8 cellular contexts compared by ENCODE assay signal in genomic region chr12:95116773-95117172, GRCh38. TPM values are rescaled to one million over a fixed set of nuclear protein-coding genes. Genes with fewer than 3 reads are reported as not detected.
DNase-seq lines count a peak whose midpoint lies in the region; ATAC-seq and TF ChIP-seq lines count a peak whose summit lies in the region.

No MANE protein-coding gene starts in this region.

- H3K4me1 Mint-ChIP-seq in GM23338, result peaks cover 32% of the 10 kb centered on the region

- no peak for TF ChIP-seq CTCF in GM23338 (conservative IDR thresholded peaks at IDR 0.05; ENCODE audit: low read depth in 2 of 2)
- no peak for TF ChIP-seq CTCF in Panc1 (IDR thresholded peaks at IDR 0.05)
- no peak for TF ChIP-seq CTCF in mucosa of descending colon (IDR thresholded peaks at IDR 0.05)
- TF ChIP-seq CTCF in suprapubic skin (IDR thresholded peaks at IDR 0.05), result no peak

- H3K9me3 ChIP-seq in Panc1 (ENCODE audit: control insufficient read depth, insufficient read depth, low read depth, low read length) (no peaks in the 10 kb centered on the region), mucosa of descending colon (no peaks in the 10 kb centered on the region), suprapubic skin (no peaks in the 10 kb centered on the region)

- peaks cover 29% of the 10 kb centered on the region for H3K4me1 ChIP-seq in GM23338 (ENCODE audit: insufficient read depth)
- peaks cover 20% of the 10 kb centered on the region for H3K4me1 ChIP-seq in Panc1 (ENCODE audit: control insufficient read depth, insufficient read depth, low read length)
- H3K4me1 ChIP-seq in mucosa of descending colon (ENCODE audit: low read depth), result no peaks in the 10 kb centered on the region
- peaks cover 27% of the 10 kb centered on the region for H3K4me1 ChIP-seq in suprapubic skin

- H3K4me2 ChIP-seq in GM23338, result no peak overlapping the region

- no peak for TF ChIP-seq POLR2A in suprapubic skin (IDR thresholded peaks at IDR 0.05)

- no TSS peak for BruUV-seq in Panc1 (replicated peaks; lab: Mats Ljungman, UMichigan)

- H3K27me3 ChIP-seq in GM23338 (ENCODE audit: insufficient read depth), result no peaks in the 10 kb centered on the region
- no peaks in the 10 kb centered on the region for H3K27me3 ChIP-seq in Panc1 (ENCODE audit: control insufficient read depth, insufficient read depth, low read length)
- H3K27me3 ChIP-seq in suprapubic skin, result no peaks in the 10 kb centered on the region

- peaks cover 21% of the 10 kb centered on the region; the same call in 2 of the 3 replicates for H3K36me3 Mint-ChIP-seq in GM23338 (ENCODE audit: low read depth)

- no peak overlapping the region for H3K4me3 Mint-ChIP-seq in GM23338

- no peak for TF ChIP-seq EP300 in suprapubic skin (IDR thresholded peaks at IDR 0.05)

- H3K4me3 ChIP-seq in GM23338, result no peak overlapping the region
- no peak overlapping the region for H3K4me3 ChIP-seq in Panc1 (ENCODE audit: low read depth in 2 of 2, low read length in 2 of 2)
- H3K4me3 ChIP-seq in mucosa of descending colon, result no peak overlapping the region
- H3K4me3 ChIP-seq in suprapubic skin, result no peak overlapping the region

- POLR2A ChIA-PET in Panc1 (lab: Charles Lee), result no interaction called here

- H3K36me3 ChIP-seq in GM23338 (ENCODE audit: insufficient read depth) (peaks cover under 1% of the 10 kb centered on the region; the same call in 1 of the 2 replicates), Panc1 (ENCODE audit: control insufficient read depth, insufficient read depth, low read length) (no peaks in the 10 kb centered on the region; the same call in 1 of the 2 replicates), mucosa of descending colon (ENCODE audit: low read depth) (no peaks in the 10 kb centered on the region), suprapubic skin (peaks cover 13% of the 10 kb centered on the region)

- H3K27me3 Mint-ChIP-seq in GM23338 (ENCODE audit: insufficient read depth, low read depth, poor library complexity), result peaks cover 1% of the 10 kb centered on the region

- CTCF ChIA-PET in Panc1 (lab: Charles Lee), result interaction anchor here (1.2 to 1.5 kb wide), 2 partner anchors 101 to 418 kb away, joined by 4 to 10 read pairs; partner anchors contain the start of gene VEZT

- H3K27ac ChIP-seq in GM23338 (ENCODE audit: low read depth) (peak overlapping the region; percentile 40; the same call in 1 of the 2 replicates), Panc1 (ENCODE audit: low read length) (peak overlapping the region; percentile 57), suprapubic skin (no peak overlapping the region)

- no peaks in the 10 kb centered on the region for H3F3A ChIP-seq in GM23338 (replicated peaks; ENCODE audit: low read depth)

- no peaks in the 10 kb centered on the region for H3K9me3 Mint-ChIP-seq in GM23338

- no peaks in the 10 kb centered on the region for H3K9me2 ChIP-seq in GM23338 (ENCODE audit: insufficient read depth)

- no peak overlapping the region for H2AFZ ChIP-seq in GM23338

- ATAC-seq in GM18502 (IDR thresholded peaks at IDR 0.05; ENCODE audit: poor library complexity, unreplicated experiment) (peak; percentile 74), GM23338 (peak; percentile 40), Panc1 (peak; percentile 74), mucosa of descending colon (peak; percentile 95), GM19467 (IDR thresholded peaks at IDR 0.05; ENCODE audit: unreplicated experiment) (no peak), HG03521 (IDR thresholded peaks at IDR 0.05; ENCODE audit: unreplicated experiment) (no peak)

- in situ Hi-C loops in Panc1 (cut with HindIII; ENCODE audit: low pct_unique_long_range_greater_than_20kb, low sequenced_read_pairs), result loop anchor here (5.0 kb wide), 1 partner anchor 91 kb away; no protein-coding TSS in a partner anchor

- intact Hi-C loops in Panc1 (cut with micrococcal nuclease; ENCODE audit: unreplicated experiment), result loop anchor here (2.0 to 10.0 kb wide), 2 partner anchors 220 to 418 kb away; no protein-coding TSS in a partner anchor
- intact Hi-C loops in mucosa of descending colon (cut with DNase I, micrococcal nuclease), result loop anchor here (5.0 kb wide), 2 partner anchors 221 to 416 kb away; no protein-coding TSS in a partner anchor

- DNase-seq in GM23338 (ENCODE audit: low spot score) (peak; percentile 8), Panc1 (ENCODE audit: low read depth, low spot score) (no peak), mucosa of descending colon (no peak), suprapubic skin (ENCODE audit: low spot score in 2 of 2) (no peak), COLO668 (lab: John Stamatoyannopoulos, UW; ENCODE audit: unreplicated experiment) (no peak)

- peak overlapping the region; percentile 34 for H3K27ac Mint-ChIP-seq in GM23338

- 20% methylated on average over 3 of the region's 3 CpGs for WGBS in suprapubic skin

- H4K20me1 ChIP-seq in GM23338 (replicated peaks; ENCODE audit: insufficient read depth), result no peaks in the 10 kb centered on the region

- no peaks in the 10 kb centered on the region for H3K79me2 ChIP-seq in GM23338 (replicated peaks; ENCODE audit: insufficient read depth)

TF ChIP-seq in GM23338, 12 proteins besides CTCF, POLR2A, EP300 and RAD21 (continues in another document):
- TF ChIP-seq EZH2phosphoT487 (IDR thresholded peaks at IDR 0.05; ENCODE audit: unreplicated experiment) (no peak), ETS1 (IDR thresholded peaks at IDR 0.05) (no peak), ZNF331 (CRISPR knock-in tag; IDR thresholded peaks at IDR 0.05; ENCODE audit: low read depth) (no peak), EZH2 (IDR thresholded peaks at IDR 0.05; ENCODE audit: low read depth, unreplicated experiment) (no peak), ZNF114 (CRISPR knock-in tag; IDR thresholded peaks at IDR 0.05) (no peak), NANOG (IDR thresholded peaks at IDR 0.05; ENCODE audit: borderline replicate concordance) (no peak), STAT1 (IDR thresholded peaks at IDR 0.05; ENCODE audit: unreplicated experiment) (no peak), POLR2AphosphoS5 (IDR thresholded peaks at IDR 0.05; ENCODE audit: low read depth) (no peak), JUNB (IDR thresholded peaks at IDR 0.05; ENCODE audit: unreplicated experiment) (no peak)

RNA-seq across cellular contexts. Expression of gene NR2C1, which starts 43.4 kb away (rescaled TPM):
- 31.5 and 41.1 TPM in 2 replicates for total RNA-seq in GM23338 (2014; rRNA removed; shearing (Covaris generic))
- polyA plus RNA-seq in GM23338 (2016; fragmentation: Nextera tagmentation; extraction: Ambion mirVana), result 38.6 and 45.3 TPM in 2 replicates
- total RNA-seq in Panc1 (2021; ENCODE audit: unreplicated experiment) (84.6 TPM), mucosa of descending colon (10 to 100 TPM; 27.4 to 28.5 (median 27.8) TPM), suprapubic skin (10 to 100 TPM; 24.1 to 81.1 (median 29.4) TPM)
- polyA plus RNA-seq in Panc1 (2012; ENCODE audit: insufficient read length), result 45.8 TPM

Comparison
In these comparisons a context has a peak if more than half of its experiments do, and no peak if none do; other contexts are left out.
1. ATAC-seq: peak in GM18502 (single experiment), GM23338 (single experiment), Panc1 (single experiment) and mucosa of descending colon (single experiment); none in GM19467 (single experiment) and HG03521 (single experiment).